Comparison of ENCODE assay signal across 25 cellular contexts in the genomic region with DNA sequence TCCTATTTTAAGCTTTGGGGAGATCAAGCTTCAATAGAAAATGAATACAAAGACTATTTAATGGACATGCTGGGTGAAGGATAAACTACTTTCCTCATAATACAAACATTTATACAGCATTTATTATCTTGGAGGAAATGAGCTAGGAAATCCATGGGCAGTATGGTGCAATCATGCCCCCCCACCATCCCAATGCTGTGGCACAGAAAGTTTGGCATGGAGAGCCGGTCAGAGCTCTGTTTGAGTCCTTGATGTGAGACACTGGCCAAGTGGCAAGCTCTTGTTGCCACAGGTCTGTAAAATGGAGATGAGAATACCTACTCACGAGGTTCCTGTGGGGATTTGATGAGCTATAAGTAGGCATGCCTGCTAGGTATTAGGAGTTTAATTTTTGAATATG.
"Had no signal": no experiment of that assay in that cellular context is flagged by ENCODE, and none has a peak within 500 bp of the region (broad histone marks: within the 10 kb centered on the region; RNA-seq: fewer than 3 reads in every experiment).

No MANE protein-coding gene starts in this region.

- H3K27me3 Mint-ChIP-seq: activated naive CD8-positive, alpha-beta T cell treated with anti-CD3 and anti-CD28 coated beads for 36 hours; progenitor cell of endocrine pancreas; T-cell; type B pancreatic cell had no signal

- H3K27ac Mint-ChIP-seq: activated naive CD4-positive, alpha-beta T cell treated with anti-CD3 and anti-CD28 coated beads for 36 hours; activated naive CD8-positive, alpha-beta T cell treated with anti-CD3 and anti-CD28 coated beads for 36 hours; activated T-helper 1 cell treated with anti-CD3 and anti-CD28 coated beads, Interleukin-12 subunit alpha, Interleukin-12 subunit beta, Interleukin-2, Interleukin-4 antibody, amounts not matched to agents 30 ng/mL and 10 ng/mL and 1 ng/mL, durations not matched to agents 14 hours and 24 hours and 36 hours; dendritic cell treated with granulocyte-macrophage colony-stimulating factor and Interleukin-4, amounts not matched to agents 40 ng/mL and 50 ng/mL, for 4 days; endodermal cell; nephron; progenitor cell of endocrine pancreas; T-helper 2 cell treated with Interferon-gamma antibody and Interleukin-4, amounts not matched to agents 5 μg/mL and 100 μg/mL, for 36 hours; type B pancreatic cell had no signal

- H3K4me1 ChIP-seq: esophagus muscularis mucosa, foreskin keratinocyte, heart left ventricle, left ventricle myocardium inferior, vagina had no signal

- H3K27ac ChIP-seq: esophagus muscularis mucosa, foreskin keratinocyte, heart left ventricle, left ventricle myocardium inferior, vagina, VCaP had no signal

- H3K36me3 Mint-ChIP-seq: activated naive CD8-positive, alpha-beta T cell treated with anti-CD3 and anti-CD28 coated beads for 36 hours; T-cell; type B pancreatic cell had no signal

- H3K9me3 ChIP-seq: esophagus muscularis mucosa, left ventricle myocardium inferior, vagina had no signal

- H3K9me3 Mint-ChIP-seq: activated naive CD4-positive, alpha-beta T cell treated with anti-CD3 and anti-CD28 coated beads for 36 hours; activated naive CD8-positive, alpha-beta T cell treated with anti-CD3 and anti-CD28 coated beads for 36 hours; activated T-helper 1 cell treated with anti-CD3 and anti-CD28 coated beads, Interleukin-12 subunit alpha, Interleukin-12 subunit beta, Interleukin-2, Interleukin-4 antibody, amounts not matched to agents 30 ng/mL and 10 ng/mL and 1 ng/mL, durations not matched to agents 14 hours and 24 hours and 36 hours; dendritic cell treated with granulocyte-macrophage colony-stimulating factor and Interleukin-4, amounts not matched to agents 40 ng/mL and 50 ng/mL, for 4 days; endodermal cell; nephron; T-cell; T-helper 2 cell treated with Interferon-gamma antibody and Interleukin-4, amounts not matched to agents 5 μg/mL and 100 μg/mL, for 36 hours had no signal

- ATAC-seq: foreskin keratinocyte; heart left ventricle; stimulated activated naive CD8-positive, alpha-beta T cell treated with anti-CD3 and anti-CD28 coated beads, Interleukin-15, Interleukin-2, amounts not matched to agents 100 U/mL and 50 U/mL, for 24 hours; T-cell had no signal

- DNase-seq: activated CD4-positive, alpha-beta T cell treated with anti-CD3 and anti-CD28 coated beads for 4 hours; activated CD4-positive, alpha-beta T cell treated with anti-CD3 and anti-CD28 coated beads, Interleukin-2, amount 50 U/mL, for 48 hours; activated CD8-positive, alpha-beta memory T cell treated with anti-CD3 and anti-CD28 coated beads for 24 hours; activated effector memory CD4-positive, alpha-beta T cell treated with anti-CD3 and anti-CD28 coated beads, Interleukin-2, amount 50 U/mL, for 16 hours; activated naive CD4-positive, alpha-beta T cell treated with anti-CD3 and anti-CD28 coated beads for 36 hours; activated naive CD8-positive, alpha-beta T cell treated with anti-CD3 and anti-CD28 coated beads for 36 hours; caudate nucleus; endodermal cell; foreskin keratinocyte; heart left ventricle; hypothalamus; left ventricle myocardium inferior; mammary epithelial cell; stimulated activated naive CD8-positive, alpha-beta T cell treated with anti-CD3 and anti-CD28 coated beads, Interleukin-15, Interleukin-2, amounts not matched to agents 100 U/mL and 50 U/mL, for 24 hours; substantia nigra; T-cell had no signal

- H3K4me3 Mint-ChIP-seq: activated naive CD4-positive, alpha-beta T cell treated with anti-CD3 and anti-CD28 coated beads for 36 hours; activated naive CD8-positive, alpha-beta T cell treated with anti-CD3 and anti-CD28 coated beads for 36 hours; activated T-helper 1 cell treated with anti-CD3 and anti-CD28 coated beads, Interleukin-12 subunit alpha, Interleukin-12 subunit beta, Interleukin-2, Interleukin-4 antibody, amounts not matched to agents 30 ng/mL and 10 ng/mL and 1 ng/mL, durations not matched to agents 14 hours and 24 hours and 36 hours; dendritic cell treated with granulocyte-macrophage colony-stimulating factor and Interleukin-4, amounts not matched to agents 40 ng/mL and 50 ng/mL, for 4 days; endodermal cell; nephron; T-cell; T-helper 2 cell treated with Interferon-gamma antibody and Interleukin-4, amounts not matched to agents 5 μg/mL and 100 μg/mL, for 36 hours; type B pancreatic cell had no signal

- H3K27me3 ChIP-seq: esophagus muscularis mucosa, heart left ventricle, vagina had no signal

- H3K36me3 ChIP-seq: esophagus muscularis mucosa, heart left ventricle, left ventricle myocardium inferior, vagina had no signal

- H3K4me3 ChIP-seq: esophagus muscularis mucosa, heart left ventricle, left ventricle myocardium inferior, vagina had no signal
